ENCODE assay signal across 16 cellular contexts in genomic region chr10:114271014-114271778, GRCh38. TPM values are rescaled to one million over a fixed set of nuclear protein-coding genes. Genes with fewer than 3 reads are reported as not detected.
DNase-seq lines count a peak whose midpoint lies in the region; ATAC-seq, FAIRE-seq and TF ChIP-seq lines count a peak whose summit lies in the region.
"Had no signal": no experiment of that assay in that cellular context is flagged by ENCODE, and none has a peak within 500 bp of the region (broad histone marks: within the 10 kb centered on the region; RNA-seq: fewer than 3 reads in every experiment).

No MANE protein-coding gene starts in this region.

- peak; percentile 69 for ATAC-seq in foreskin keratinocyte
- ATAC-seq in GM18868 (IDR thresholded peaks at IDR 0.05; ENCODE audit: unreplicated experiment) = no peak
- ATAC-seq: stimulated activated memory B cell treated with anti-CD40 and anti-IgM and Interleukin-4, amounts not matched to agents 10 μg/mL and 1 μg/mL and 100 μg/mL, for 72 hours had no signal

- H3K9me3 Mint-ChIP-seq in activated T-helper 2 cell treated with anti-CD3 and anti-CD28 coated beads, Interferon-gamma antibody, Interleukin-2, Interleukin-4, amounts not matched to agents 10 μg/mL and 5 μg/mL and 100 μg/mL, durations not matched to agents 14 hours and 24 hours and 36 hours = no peaks in the 10 kb centered on the region
- peaks cover 0 to 2% (median 0%) of the 10 kb centered on the region in 7 donors for H3K9me3 Mint-ChIP-seq in CD14-positive monocyte
- H3K9me3 Mint-ChIP-seq: CD4-positive, alpha-beta T cell; nephron; stimulated activated memory B cell treated with anti-CD40 and anti-IgM and Interleukin-4, amounts not matched to agents 10 μg/mL and 1 μg/mL and 100 μg/mL, for 72 hours had no signal

- no peak overlapping the region for H3K27ac Mint-ChIP-seq in activated T-helper 2 cell treated with anti-CD3 and anti-CD28 coated beads, Interferon-gamma antibody, Interleukin-2, Interleukin-4, amounts not matched to agents 10 μg/mL and 5 μg/mL and 100 μg/mL, durations not matched to agents 14 hours and 24 hours and 36 hours
- no peak overlapping the region for H3K27ac Mint-ChIP-seq in CD14-positive monocyte
- H3K27ac Mint-ChIP-seq: CD4-positive, alpha-beta T cell; stimulated activated memory B cell treated with anti-CD40 and anti-IgM and Interleukin-4, amounts not matched to agents 10 μg/mL and 1 μg/mL and 100 μg/mL, for 72 hours had no signal

- no peaks in the 10 kb centered on the region for H3K27me3 ChIP-seq in foreskin keratinocyte
- H3K27me3 ChIP-seq: esophagus muscularis mucosa had no signal

- TF ChIP-seq CTCF in foreskin keratinocyte (conservative IDR thresholded peaks at IDR 0.05) (no peak), CD14-positive monocyte (IDR thresholded peaks at IDR 0.05) (no peak)

- H3K4me1 ChIP-seq in foreskin keratinocyte = peaks cover 18% of the 10 kb centered on the region

- H3K36me3 Mint-ChIP-seq in activated T-helper 2 cell treated with anti-CD3 and anti-CD28 coated beads, Interferon-gamma antibody, Interleukin-2, Interleukin-4, amounts not matched to agents 10 μg/mL and 5 μg/mL and 100 μg/mL, durations not matched to agents 14 hours and 24 hours and 36 hours (ENCODE audit: low read depth) = no peaks in the 10 kb centered on the region
- H3K36me3 Mint-ChIP-seq in CD14-positive monocyte = no peaks in the 10 kb centered on the region
- H3K36me3 Mint-ChIP-seq: stimulated activated memory B cell treated with anti-CD40 and anti-IgM and Interleukin-4, amounts not matched to agents 10 μg/mL and 1 μg/mL and 100 μg/mL, for 72 hours had no signal

- H3K27ac ChIP-seq in foreskin keratinocyte = peak overlapping the region; percentile 13
- H3K27ac ChIP-seq: brain microvascular endothelial cell had no signal

- no peak overlapping the region for H3K4me3 Mint-ChIP-seq in activated T-helper 2 cell treated with anti-CD3 and anti-CD28 coated beads, Interferon-gamma antibody, Interleukin-2, Interleukin-4, amounts not matched to agents 10 μg/mL and 5 μg/mL and 100 μg/mL, durations not matched to agents 14 hours and 24 hours and 36 hours (ENCODE audit: low read depth)
- H3K4me3 Mint-ChIP-seq in CD14-positive monocyte = no peak overlapping the region
- H3K4me3 Mint-ChIP-seq: CD4-positive, alpha-beta T cell; nephron; stimulated activated memory B cell treated with anti-CD40 and anti-IgM and Interleukin-4, amounts not matched to agents 10 μg/mL and 1 μg/mL and 100 μg/mL, for 72 hours had no signal

- H3K27me3 Mint-ChIP-seq in activated T-helper 2 cell treated with anti-CD3 and anti-CD28 coated beads, Interferon-gamma antibody, Interleukin-2, Interleukin-4, amounts not matched to agents 10 μg/mL and 5 μg/mL and 100 μg/mL, durations not matched to agents 14 hours and 24 hours and 36 hours (ENCODE audit: low read depth) = peaks cover 8% of the 10 kb centered on the region
- peaks cover 3 to 11% (median 6%) of the 10 kb centered on the region in 3 donors for H3K27me3 Mint-ChIP-seq in CD14-positive monocyte (ENCODE audit: low read depth in 3 of 3)

- peaks cover 3% of the 10 kb centered on the region for H3K4me1 Mint-ChIP-seq in activated T-helper 2 cell treated with anti-CD3 and anti-CD28 coated beads, Interferon-gamma antibody, Interleukin-2, Interleukin-4, amounts not matched to agents 10 μg/mL and 5 μg/mL and 100 μg/mL, durations not matched to agents 14 hours and 24 hours and 36 hours (ENCODE audit: low read depth)
- no peaks in the 10 kb centered on the region for H3K4me1 Mint-ChIP-seq in CD14-positive monocyte
- H3K4me1 Mint-ChIP-seq: stimulated activated memory B cell treated with anti-CD40 and anti-IgM and Interleukin-4, amounts not matched to agents 10 μg/mL and 1 μg/mL and 100 μg/mL, for 72 hours had no signal

- FAIRE-seq in RCC 7860 (lab: Jason Lieb, UNC) = no peak

- intact Hi-C loops in activated T-helper 2 cell treated with anti-CD3 and anti-CD28 coated beads, Interferon-gamma antibody, Interleukin-2, Interleukin-4, amounts not matched to agents 10 μg/mL and 5 μg/mL and 100 μg/mL, durations not matched to agents 14 hours and 24 hours and 36 hours (cut with micrococcal nuclease) = no loop called here
- intact Hi-C loops in CD14-positive monocyte (cut with micrococcal nuclease) = no loop called here

- DNase-seq in Daoy (ENCODE audit: low read depth) (peak; percentile 83), RCC 7860 (ENCODE audit: low spot score) (peak; percentile 67), foreskin keratinocyte (peak in 1 of 2 donors; percentile 98), renal cortical epithelial cell (ENCODE audit: low read depth) (peak; percentile 82), cerebellar cortex (ENCODE audit: low spot score) (no peak), CD14-positive monocyte (ENCODE audit: low spot score) (no peak)
- no peak for DNase-seq in activated T-helper 2 cell treated with anti-CD3 and anti-CD28 coated beads, Interferon-gamma antibody, Interleukin-2, Interleukin-4, amounts not matched to agents 10 μg/mL and 5 μg/mL and 100 μg/mL, durations not matched to agents 14 hours and 24 hours and 36 hours (ENCODE audit: low spot score)
- DNase-seq: activated CD4-positive, CD25-positive, alpha-beta regulatory T cell treated with anti-CD3 and anti-CD28 coated beads, Interleukin-2, amount 50 U/mL, for 72 hours; activated T-cell treated with anti-CD3 and anti-CD28 coated beads, Interleukin-2, amount 50 U/mL, for 48 hours; CD4-positive, alpha-beta T cell had no signal

RNA-seq across cellular contexts. Expression of gene VWA2, which starts 32.1 kb away (rescaled TPM):
- total RNA-seq in Daoy (2014; rRNA removed; shearing (Covaris generic)) = not detected in 2 replicates
- total RNA-seq in foreskin keratinocyte (0.58 and 0.60 TPM in 2 replicates), renal cortical epithelial cell (3.5 and 4.7 TPM in 2 replicates)
- polyA plus RNA-seq in foreskin keratinocyte (0.12 TPM in 2 replicates), CD14-positive monocyte (not detected)
- not detected in 2 replicates for total RNA-seq in activated T-helper 2 cell treated with anti-CD3 and anti-CD28 coated beads, Interferon-gamma antibody, Interleukin-2, Interleukin-4, amounts not matched to agents 10 μg/mL and 5 μg/mL and 100 μg/mL, durations not matched to agents 14 hours and 24 hours and 36 hours
- total RNA-seq: CD4-positive, alpha-beta T cell; NCI-H460 had no signal

Comparison
In these comparisons a context has a peak if more than half of its experiments do, and no peak if none do; other contexts are left out.
1. DNase-seq: peak in Daoy (single experiment), RCC 7860 (single experiment) and renal cortical epithelial cell (single experiment); none in activated T-helper 2 cell treated with anti-CD3 and anti-CD28 coated beads, Interferon-gamma antibody, Interleukin-2, Interleukin-4, amounts not matched to agents 10 μg/mL and 5 μg/mL and 100 μg/mL, durations not matched to agents 14 hours and 24 hours and 36 hours (single experiment), cerebellar cortex (single experiment) and CD14-positive monocyte (single experiment).